ENCODE assay signal across 11 cellular contexts in genomic region chr4:147846318-147847135, GRCh38.
DNase-seq lines count a peak whose midpoint lies in the region; ATAC-seq, FAIRE-seq and TF ChIP-seq lines count a peak whose summit lies in the region.
"Had no signal": no experiment of that assay in that cellular context is flagged by ENCODE, and none has a peak within 500 bp of the region (broad histone marks: within the 10 kb centered on the region; RNA-seq: fewer than 3 reads in every experiment).

No MANE protein-coding gene starts in this region.

- in situ Hi-C loops in KBM-7 (cut with MboI; ENCODE audit: low pct_unique_long_range_greater_than_20kb, low sequenced_read_pairs), result no loop called here

- intact Hi-C loops in kidney (cut with DNase I), result no loop called here

- no peak overlapping the region for H2BK15ac ChIP-seq in H9 (ENCODE audit: low read depth, low read length)

- no peaks in the 10 kb centered on the region for H3K27me3 ChIP-seq in H9 (ENCODE audit: insufficient read depth, low read length)

- H4K8ac ChIP-seq in H9 (replicated peaks; ENCODE audit: insufficient read length, low read depth, low read length), result no peak overlapping the region

- H3K79me2 ChIP-seq in H9 (ENCODE audit: insufficient read depth, low read length), result no peaks in the 10 kb centered on the region

- TF ChIP-seq CTCF in kidney (IDR thresholded peaks at IDR 0.05; ENCODE audit: borderline replicate concordance, extremely low read depth, insufficient read depth) (no peak), H9 (conservative IDR thresholded peaks at IDR 0.05) (no peak)

- 100% methylated on average over 2 of the region's 6 CpGs for WGBS in H9 (ENCODE audit: extremely low coverage, insufficient read length, low lambda C conversion rate)

- peaks cover 0 to 8% (median 8%) of the 10 kb centered on the region in 3 experiments; a peak in 3 of 7 replicates for H3K36me3 Mint-ChIP-seq in H9 (ENCODE audit: insufficient read depth in 1 of 3, low read depth in 3 of 3)
- H3K36me3 Mint-ChIP-seq: naive B cell had no signal

- no peaks in the 10 kb centered on the region for H3K79me1 ChIP-seq in H9 (ENCODE audit: insufficient read depth, low read depth, low read length, poor library complexity, severe bottlenecking)

- H4K91ac ChIP-seq in H9 (ENCODE audit: insufficient read length, low read depth, low read length), result no peak overlapping the region

- H2AK5ac ChIP-seq in H9 (ENCODE audit: insufficient read length, low read length), result no peak overlapping the region

- no peak overlapping the region for H4K5ac ChIP-seq in H9 (ENCODE audit: insufficient read length, low read depth, low read length)

- no peak overlapping the region for H3K56ac ChIP-seq in H9 (ENCODE audit: insufficient read length, low read depth, low read length)

- no peak overlapping the region for H3K14ac ChIP-seq in H9 (ENCODE audit: insufficient read depth, low read length)

- H3K9me3 Mint-ChIP-seq in stimulated activated naive CD8-positive, alpha-beta T cell treated with anti-CD3 and anti-CD28 coated beads, Interleukin-15, amount 100 ng/mL, for 72 hours, result no peaks in the 10 kb centered on the region
- H3K9me3 Mint-ChIP-seq in H9, result peaks cover 0 to 5% of the 10 kb centered on the region in 2 experiments; a peak in 1 of 5 replicates

- H3K9me3 ChIP-seq in kidney (ENCODE audit: control insufficient read depth in 1 of 2, low read length in 2 of 2), result no peaks in the 10 kb centered on the region
- H3K9me3 ChIP-seq in H9 (ENCODE audit: control insufficient read depth, low read depth, low read length), result no peaks in the 10 kb centered on the region

- no peaks in the 10 kb centered on the region for H3K27me3 Mint-ChIP-seq in stimulated activated naive CD8-positive, alpha-beta T cell treated with anti-CD3 and anti-CD28 coated beads, Interleukin-15, amount 100 ng/mL, for 72 hours
- H3K27me3 Mint-ChIP-seq in H9 (ENCODE audit: low read depth), result no peaks in the 10 kb centered on the region
- H3K27me3 Mint-ChIP-seq: naive B cell had no signal

- no peak overlapping the region for H3T11ph ChIP-seq in H9 (ENCODE audit: low read length)

- H3K27ac Mint-ChIP-seq in stimulated activated naive CD8-positive, alpha-beta T cell treated with anti-CD3 and anti-CD28 coated beads, Interleukin-15, amount 100 ng/mL, for 72 hours, result no peak overlapping the region
- no peak overlapping the region for H3K27ac Mint-ChIP-seq in H9
- H3K27ac Mint-ChIP-seq: naive B cell had no signal

- peaks cover 11% of the 10 kb centered on the region for H3K4me1 Mint-ChIP-seq in stimulated activated naive CD8-positive, alpha-beta T cell treated with anti-CD3 and anti-CD28 coated beads, Interleukin-15, amount 100 ng/mL, for 72 hours
- peaks cover 11 to 20% of the 10 kb centered on the region in 2 experiments for H3K4me1 Mint-ChIP-seq in H9
- H3K4me1 Mint-ChIP-seq: naive B cell had no signal

- H3K23me2 ChIP-seq in H9 (ENCODE audit: insufficient read length, low read depth, low read length, poor library complexity, severe bottlenecking), result no peaks in the 10 kb centered on the region

- no peak overlapping the region for H3K18ac ChIP-seq in H9 (ENCODE audit: insufficient read length, low read depth, low read length)

- no peak overlapping the region for H2BK12ac ChIP-seq in H9 (ENCODE audit: insufficient read length, low read depth, low read length)

- peak; percentile 11 for DNase-seq in stimulated activated CD4-positive, alpha-beta T cell treated with anti-CD3 and anti-CD28 coated beads, Interleukin-15, amount 100 ng/mL, for 24 hours
- no peak for DNase-seq in stimulated activated CD4-positive, alpha-beta T cell treated with anti-CD3 and anti-CD28 coated beads, Interleukin-4, amount 100 ng/mL, for 4 hours
- peak; percentile 48 to 67 for DNase-seq in stimulated activated naive CD8-positive, alpha-beta T cell treated with anti-CD3 and anti-CD28 coated beads, Interleukin-15, amount 100 ng/mL, for 72 hours
- DNase-seq in kidney (no peak), KBM-7 (no peak), H9 (no peak)
- DNase-seq: activated CD8-positive, alpha-beta memory T cell treated with anti-CD3 and anti-CD28 coated beads, Interleukin-2, amount 50 U/mL, for 4 hours; C1 segment of cervical spinal cord; naive B cell had no signal

- no peak overlapping the region for H2AFZ ChIP-seq in H9 (ENCODE audit: low read length)

- no peak overlapping the region for H3K4me3 ChIP-seq in kidney (ENCODE audit: low read length in 2 of 2)

- H3K23ac ChIP-seq in H9 (ENCODE audit: insufficient read length, low read depth, low read length), result no peak overlapping the region

- H2BK5ac ChIP-seq in H9 (ENCODE audit: insufficient read length, low read length), result no peak overlapping the region

- no peaks in the 10 kb centered on the region for H4K20me1 ChIP-seq in H9 (ENCODE audit: control insufficient read depth, insufficient read depth, insufficient read length)

- no peak overlapping the region for H3K4me3 Mint-ChIP-seq in stimulated activated naive CD8-positive, alpha-beta T cell treated with anti-CD3 and anti-CD28 coated beads, Interleukin-15, amount 100 ng/mL, for 72 hours
- no peak overlapping the region for H3K4me3 Mint-ChIP-seq in H9
- H3K4me3 Mint-ChIP-seq: naive B cell had no signal

- no peak overlapping the region for H3K4me2 ChIP-seq in H9 (ENCODE audit: insufficient read depth, insufficient read length, low read length)

- no peaks in the 10 kb centered on the region for H3K36me3 ChIP-seq in kidney (ENCODE audit: control insufficient read depth in 1 of 2, insufficient read depth in 2 of 2, low read length in 2 of 2)

- H2BK120ac ChIP-seq in H9 (ENCODE audit: low read depth, low read length, poor library complexity, severe bottlenecking), result no peak overlapping the region

- H3K27ac ChIP-seq in kidney (ENCODE audit: low read depth in 2 of 2, low read length in 2 of 2) (no peak overlapping the region), H9 (ENCODE audit: insufficient read length, low read depth, low read length) (no peak overlapping the region)

- FAIRE-seq in kidney (lab: Jason Lieb, UNC), result no peak

- H3K4ac ChIP-seq in H9 (ENCODE audit: low read depth, low read length), result no peak overlapping the region

- no peak overlapping the region for H2BK20ac ChIP-seq in H9 (ENCODE audit: low read depth, low read length, poor library complexity, severe bottlenecking)

- H3K9ac ChIP-seq in kidney (ENCODE audit: low read length in 2 of 2), result no peak overlapping the region
- no peak overlapping the region for H3K9ac ChIP-seq in H9 (ENCODE audit: extremely low read depth, insufficient read length, low read length)

- ATAC-seq in HG02571 (IDR thresholded peaks at IDR 0.05; ENCODE audit: unreplicated experiment) (peak; percentile 78), HG03571 (IDR thresholded peaks at IDR 0.05; ENCODE audit: unreplicated experiment) (peak; percentile 75)
- ATAC-seq in stimulated activated naive CD8-positive, alpha-beta T cell treated with anti-CD3 and anti-CD28 coated beads, Interleukin-15, amount 100 ng/mL, for 72 hours, result peak; percentile 95

- H3K4me1 ChIP-seq in kidney (ENCODE audit: control insufficient read depth in 1 of 2, insufficient read depth in 1 of 2, low read depth in 1 of 2, low read length in 2 of 2), result peaks cover 0 to 3% of the 10 kb centered on the region in 2 donors
- no peaks in the 10 kb centered on the region; the same call in 1 of the 2 replicates for H3K4me1 ChIP-seq in H9 (ENCODE audit: insufficient read depth, low read length)

Comparison
In these comparisons a context has a peak if more than half of its experiments do, and no peak if none do; other contexts are left out.
1. DNase-seq: peak in stimulated activated CD4-positive, alpha-beta T cell treated with anti-CD3 and anti-CD28 coated beads, Interleukin-15, amount 100 ng/mL, for 24 hours (single experiment) and stimulated activated naive CD8-positive, alpha-beta T cell treated with anti-CD3 and anti-CD28 coated beads, Interleukin-15, amount 100 ng/mL, for 72 hours (2 of 2); none in stimulated activated CD4-positive, alpha-beta T cell treated with anti-CD3 and anti-CD28 coated beads, Interleukin-4, amount 100 ng/mL, for 4 hours (0 of 2), kidney (single experiment), KBM-7 (single experiment) and H9 (single experiment).
2. Peak in every context shown above with its lines, with median percentiles within 50 percentile points of each other: ATAC-seq.